7 cellular contexts compared by ENCODE assay signal in genomic region chr4:95095352-95095974, GRCh38.
DNase-seq lines count a peak whose midpoint lies in the region; ATAC-seq, FAIRE-seq and TF ChIP-seq lines count a peak whose summit lies in the region.

No MANE protein-coding gene starts in this region.

- H3K36me3 ChIP-seq in ovary = no peaks in the 10 kb centered on the region

- TF ChIP-seq POLR2A in NB4 (IDR thresholded peaks at IDR 0.05; ENCODE audit: extremely low read depth, insufficient read length) (no peak), ovary (IDR thresholded peaks at IDR 0.05) (no peak)

- no peak for TF ChIP-seq EP300 in ovary (IDR thresholded peaks at IDR 0.05)

- H3K4me3 ChIP-seq in NB4 (ENCODE audit: low read depth, low read length) (no peak overlapping the region), choroid plexus epithelial cell (ENCODE audit: low read depth, low read length) (no peak overlapping the region), ovary (no peak overlapping the region)

- H3K27me3 ChIP-seq in ovary = no peaks in the 10 kb centered on the region

- 4 to 16% (median 10%) methylated on average over 1 of the region's 1 CpG for WGBS in ovary, 3 donors

- peak; percentile 6 for DNase-seq in NB4 (ENCODE audit: low read depth)
- peak; percentile 74 for DNase-seq in choroid plexus epithelial cell (ENCODE audit: low read depth)
- peak in 1 of 5 donors; percentile 19 for DNase-seq in ovary
- no peak for DNase-seq in NCI-H146 treated with DMSO at 0.1 percent for 48 hours (lab: John Stamatoyannopoulos, UW; ENCODE audit: unreplicated experiment)
- no peak for DNase-seq in NCI-H1048 (lab: John Stamatoyannopoulos, UW)

- FAIRE-seq in G401.6 (lab: Jason Lieb, UNC) = peak; percentile 73

- no peak for ATAC-seq in HG03439 (IDR thresholded peaks at IDR 0.05; ENCODE audit: unreplicated experiment)

- no peaks in the 10 kb centered on the region for H3K9me3 ChIP-seq in ovary

- H3K4me1 ChIP-seq in ovary (ENCODE audit: insufficient read depth) = peaks cover 2% of the 10 kb centered on the region

- peak; percentile 15 for TF ChIP-seq CTCF in NB4 (IDR thresholded peaks at IDR 0.05; ENCODE audit: low read depth, low read length)
- TF ChIP-seq CTCF in choroid plexus epithelial cell (conservative IDR thresholded peaks at IDR 0.05; ENCODE audit: low read depth, low read length) = peak; percentile 73
- TF ChIP-seq CTCF in ovary (IDR thresholded peaks at IDR 0.05) = peak in 2 of 3 donors; percentile 61 to 74

- no peak overlapping the region for H3K27ac ChIP-seq in ovary

- intact Hi-C loops in ovary (cut with DNase I) = no loop called here

Comparison
In these comparisons a context has a peak if more than half of its experiments do, and no peak if none do; other contexts are left out.
1. DNase-seq: peak in NB4 (single experiment) and choroid plexus epithelial cell (single experiment); none in NCI-H146 treated with DMSO at 0.1 percent for 48 hours (single experiment) and NCI-H1048 (single experiment).
2. CTCF ChIP-seq: peak in every context shown above with its lines; median percentile 73 in choroid plexus epithelial cell; 68 in ovary; 15 in NB4.